5 cellular contexts compared by ENCODE assay signal in genomic region chr21:15236111-15236510, GRCh38.
"Had no signal": no experiment of that assay in that cellular context is flagged by ENCODE, and none has a peak within 500 bp of the region (broad histone marks: within the 10 kb centered on the region; RNA-seq: fewer than 3 reads in every experiment).

No MANE protein-coding gene starts in this region.

- H3K27ac ChIP-seq: HL-60 had no signal

- H3K4me3 ChIP-seq: K562 had no signal

- DNase-seq: IMR-90, KBM-7, KG1 had no signal
